ENCODE assay signal across 18 cellular contexts in the genomic region with DNA sequence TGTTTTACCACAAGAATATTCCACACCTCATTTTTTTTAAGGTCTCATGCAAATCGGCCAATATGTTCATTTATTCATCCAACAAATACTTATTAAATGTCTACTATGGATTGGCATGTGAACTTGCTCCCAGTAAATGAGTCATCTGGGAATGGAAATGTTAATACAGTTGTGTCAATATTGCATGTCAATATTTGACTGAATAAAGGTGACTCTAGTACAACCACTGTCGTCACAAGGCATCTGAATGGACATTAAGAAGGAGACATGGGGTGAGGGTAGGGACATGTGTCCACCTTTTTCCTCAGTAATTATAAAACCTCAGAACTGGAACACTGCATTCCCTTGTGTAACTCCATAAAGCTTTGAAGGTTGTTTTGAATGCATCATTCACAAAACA.
A peak's percentile ranks its signal among the peaks of the same experiment; 100 is the strongest.
DNase-seq lines count a peak whose midpoint lies in the region; ATAC-seq and TF ChIP-seq lines count a peak whose summit lies in the region.
"Had no signal": no experiment of that assay in that cellular context is flagged by ENCODE, and none has a peak within 500 bp of the region (broad histone marks: within the 10 kb centered on the region; RNA-seq: fewer than 3 reads in every experiment).

No MANE protein-coding gene starts in this region.

- peak overlapping the region; percentile 16 to 79 (median 62) for H3K27ac ChIP-seq in body of pancreas
- H3K27ac ChIP-seq in prostate gland, result peak overlapping the region in 1 of 2 donors; percentile 41
- H3K27ac ChIP-seq: C4-2B had no signal

- no peaks in the 10 kb centered on the region for H3K9me3 ChIP-seq in body of pancreas
- H3K9me3 ChIP-seq in prostate gland, result no peaks in the 10 kb centered on the region

- peak in 1 of 3 donors; percentile 19 for TF ChIP-seq POLR2A in body of pancreas (IDR thresholded peaks at IDR 0.05)
- TF ChIP-seq POLR2A in prostate gland (IDR thresholded peaks at IDR 0.05), result no peak

- intact Hi-C loops in body of pancreas (cut with DNase I) (no loop called here), prostate gland (cut with DNase I) (no loop called here)

- H3K4me1 ChIP-seq in body of pancreas (peaks cover 17% of the 10 kb centered on the region), prostate gland (replicated peaks) (no peaks in the 10 kb centered on the region)

- no peaks in the 10 kb centered on the region for H3K36me3 ChIP-seq in body of pancreas (replicated peaks in 1 of 2; ENCODE audit: insufficient read depth in 1 of 2, low read depth in 2 of 2)
- no peaks in the 10 kb centered on the region for H3K36me3 ChIP-seq in prostate gland

- DNase-seq in NCI-H2029 (lab: John Stamatoyannopoulos, UW) (peak; percentile 36), NCI-H2029 treated with DMSO at 0.1 percent for 48 hours (lab: John Stamatoyannopoulos, UW) (no peak), NCI-H460 (ENCODE audit: extremely low read depth, low read depth) (peak; percentile 17), body of pancreas (peak; percentile 34 to 85 (median 54)), prostate gland (ENCODE audit: low spot score) (peak; percentile 57)
- DNase-seq in stimulated activated naive CD8-positive, alpha-beta T cell treated with anti-CD3 and anti-CD28 coated beads, Interleukin-15, Interleukin-2, amounts not matched to agents 100 U/mL and 50 U/mL, for 24 hours, result no peak
- no peak for DNase-seq in activated CD8-positive, alpha-beta memory T cell treated with anti-CD3 and anti-CD28 coated beads, Interleukin-2, amount 50 U/mL, for 48 hours
- DNase-seq: COR-L47; DMS79 treated with DMSO at 0.1 percent for 48 hours; KBM-7; NCI-H1092; NCI-H1694 treated with DMSO at 0.1 percent for 48 hours; NCI-H510A treated with DMSO at 0.1 percent for 48 hours; NK-92 treated with Interleukin-12 subunit alpha and Interleukin-12 subunit beta, amount 100 ng/mL, for 24 hours; OCI-M1 had no signal

- TF ChIP-seq CTCF in body of pancreas (IDR thresholded peaks at IDR 0.05) (no peak), prostate gland (IDR thresholded peaks at IDR 0.05) (no peak)

- H3K4me3 ChIP-seq in body of pancreas (no peak overlapping the region), prostate gland (no peak overlapping the region)
- H3K4me3 ChIP-seq: GM23338 had no signal

- WGBS in body of pancreas, 2 donors, result 13 to 21% methylated on average over 2 of the region's 2 CpGs
- WGBS in prostate gland, result 57% methylated on average over 2 of the region's 2 CpGs

- no peaks in the 10 kb centered on the region for H3K27me3 ChIP-seq in body of pancreas
- no peaks in the 10 kb centered on the region for H3K27me3 ChIP-seq in prostate gland (replicated peaks; ENCODE audit: insufficient read depth)

- ATAC-seq in body of pancreas (peak; percentile 100), GM19023 (IDR thresholded peaks at IDR 0.05; ENCODE audit: unreplicated experiment) (no peak)
- ATAC-seq in stimulated activated naive CD8-positive, alpha-beta T cell treated with anti-CD3 and anti-CD28 coated beads, Interleukin-15, Interleukin-2, amounts not matched to agents 100 U/mL and 50 U/mL, for 24 hours, result no peak
- ATAC-seq: GM23338 had no signal

Comparison
In these comparisons a context has a peak if more than half of its experiments do, and no peak if none do; other contexts are left out.
1. DNase-seq: peak in NCI-H2029 (single experiment), NCI-H460 (single experiment), body of pancreas (4 of 4) and prostate gland (single experiment); none in NCI-H2029 treated with DMSO at 0.1 percent for 48 hours (single experiment), stimulated activated naive CD8-positive, alpha-beta T cell treated with anti-CD3 and anti-CD28 coated beads, Interleukin-15, Interleukin-2, amounts not matched to agents 100 U/mL and 50 U/mL, for 24 hours (single experiment) and activated CD8-positive, alpha-beta memory T cell treated with anti-CD3 and anti-CD28 coated beads, Interleukin-2, amount 50 U/mL, for 48 hours (single experiment).